9 cellular contexts compared by ENCODE assay signal in genomic region chr19:45973564-45974338, GRCh38. TPM values are rescaled to one million over a fixed set of nuclear protein-coding genes. Genes with fewer than 3 reads are reported as not detected.
DNase-seq lines count a peak whose midpoint lies in the region; ATAC-seq and TF ChIP-seq lines count a peak whose summit lies in the region.
"Had no signal": no experiment of that assay in that cellular context is flagged by ENCODE, and none has a peak within 500 bp of the region (broad histone marks: within the 10 kb centered on the region; RNA-seq: fewer than 3 reads in every experiment).

Gene NOVA2 (minus strand): TSS chr19:45973865. CDS start chr19:45973351, 514 bp downstream.

- H4K20me1 ChIP-seq in Karpas-422 (ENCODE audit: insufficient read depth, low read depth, low read length): no peaks in the 10 kb centered on the region

- POLR2A ChIA-PET in CD8-positive, alpha-beta memory T cell (lab: Charles Lee): no interaction called here

- H3K9me3 Mint-ChIP-seq in CD8-positive, alpha-beta memory T cell: no peaks in the 10 kb centered on the region

- no peaks in the 10 kb centered on the region for H3K36me3 ChIP-seq in CD8-positive, alpha-beta memory T cell (ENCODE audit: insufficient read depth, low read length)
- H3K36me3 ChIP-seq in Karpas-422 (ENCODE audit: insufficient read depth, low read length) (no peaks in the 10 kb centered on the region), left lung (no peaks in the 10 kb centered on the region)

- H3K9me3 ChIP-seq in CD8-positive, alpha-beta memory T cell (ENCODE audit: low read length): no peaks in the 10 kb centered on the region
- H3K9me3 ChIP-seq in Karpas-422 (ENCODE audit: low read length): no peaks in the 10 kb centered on the region
- no peaks in the 10 kb centered on the region for H3K9me3 ChIP-seq in left lung

- TF ChIP-seq CTCF in coronary artery (IDR thresholded peaks at IDR 0.05) (no peak), left lung (IDR thresholded peaks at IDR 0.05) (no peak)

- H3K4me3 ChIP-seq in CD8-positive, alpha-beta memory T cell (ENCODE audit: low read length): no peak within 1 kb of the TSS
- H3K4me3 ChIP-seq in Karpas-422 (ENCODE audit: low read length) (peak within 1 kb of the TSS; percentile 43; the same call in 1 of the 2 replicates), coronary artery (peak within 1 kb of the TSS; percentile 66), left lung (peak within 1 kb of the TSS in 1 of 2 donors; percentile 46)

- ATAC-seq in left lung (peak; percentile 71), HG02884 (IDR thresholded peaks at IDR 0.05; ENCODE audit: unreplicated experiment) (no peak)
- ATAC-seq: left colon had no signal

- H3K27me3 Mint-ChIP-seq in CD8-positive, alpha-beta memory T cell: peaks cover 63 to 64% of the 10 kb centered on the region in 2 donors

- H3K79me2 ChIP-seq in Karpas-422 (ENCODE audit: low read length): no peaks in the 10 kb centered on the region

- H3K4me3 Mint-ChIP-seq in CD8-positive, alpha-beta memory T cell: peak within 1 kb of the TSS in 5 of 7 donors; percentile 9 to 67 (median 60)

- no peaks in the 10 kb centered on the region for H3K9me2 ChIP-seq in Karpas-422 (replicated peaks; ENCODE audit: insufficient read depth, low read length)

- intact Hi-C loops in left lung (cut with DNase I): no loop called here

- H3K36me3 Mint-ChIP-seq in CD8-positive, alpha-beta memory T cell: peaks cover 0 to 12% (median 0%) of the 10 kb centered on the region in 3 donors

- H3K4me1 ChIP-seq in CD8-positive, alpha-beta memory T cell (ENCODE audit: insufficient read depth, low read length): peaks cover 16% of the 10 kb centered on the region
- peaks cover 7% of the 10 kb centered on the region for H3K4me1 ChIP-seq in Karpas-422 (ENCODE audit: low read length)
- H3K4me1 ChIP-seq in left lung: peaks cover 0 to 10% of the 10 kb centered on the region in 2 donors

- no peak within 1 kb of the TSS for H2AFZ ChIP-seq in Karpas-422 (ENCODE audit: low read length)

- no peak within 1 kb of the TSS for H3K27ac Mint-ChIP-seq in CD8-positive, alpha-beta memory T cell

- CTCF ChIA-PET in CD8-positive, alpha-beta memory T cell (lab: Charles Lee): no interaction called here

- peak in 1 of 5 donors; percentile 12 for DNase-seq in CD8-positive, alpha-beta memory T cell
- DNase-seq in Karpas-422: peak; percentile 90
- DNase-seq in SK-N-DZ (ENCODE audit: low spot score): peak; percentile 83
- DNase-seq in coronary artery (ENCODE audit: low spot score): no peak
- DNase-seq in left lung: peak; percentile 48 to 80
- peak; percentile 25 to 48 for DNase-seq in stimulated activated CD8-positive, alpha-beta memory T cell treated with anti-CD3 and anti-CD28 coated beads, Interleukin-15, amount 100 ng/mL, for 48 hours (ENCODE audit: low read depth in 2 of 2)
- DNase-seq in effector CD4-positive, alpha-beta T cell: no peak

- peak within 1 kb of the TSS; percentile 32 for H3K4me2 ChIP-seq in Karpas-422 (ENCODE audit: low read depth, low read length, poor library complexity, severe bottlenecking)

- H3K4me1 Mint-ChIP-seq in CD8-positive, alpha-beta memory T cell: peaks cover 12 to 18% (median 14%) of the 10 kb centered on the region in 3 donors

- H3K9ac ChIP-seq in Karpas-422 (ENCODE audit: low read length): peak within 1 kb of the TSS; percentile 54

- no peak within 1 kb of the TSS for H3K27ac ChIP-seq in CD8-positive, alpha-beta memory T cell (ENCODE audit: low read depth, low read length)
- H3K27ac ChIP-seq in Karpas-422 (ENCODE audit: low read length) (no peak within 1 kb of the TSS), coronary artery (peak within 1 kb of the TSS in 1 of 2 donors; percentile 75), left lung (peak within 1 kb of the TSS; percentile 15 to 50)

- peaks cover 50% of the 10 kb centered on the region for H3K27me3 ChIP-seq in CD8-positive, alpha-beta memory T cell (ENCODE audit: insufficient read depth, low read length, poor library complexity, severe bottlenecking)
- H3K27me3 ChIP-seq in Karpas-422 (ENCODE audit: low read length) (no peaks in the 10 kb centered on the region), left lung (peaks cover 37 to 84% of the 10 kb centered on the region in 2 donors)

RNA-seq across cellular contexts. Expression of gene NOVA2, which starts in this region (rescaled TPM):
- not detected for total RNA-seq in CD8-positive, alpha-beta memory T cell
- polyA plus RNA-seq in CD8-positive, alpha-beta memory T cell: not detected
- total RNA-seq in Karpas-422 (2014; rRNA removed; shearing (Covaris generic); ENCODE audit: low replicate concordance): 0.07 TPM in 1 of 2 replicates, not detected in the other
- 2.9 and 3.0 TPM in 2 replicates for polyA plus RNA-seq in SK-N-DZ (2014; cell fraction: cytosol; rRNA removed)
- polyA plus RNA-seq in SK-N-DZ (2014; cell fraction: nucleus; rRNA removed): 1.1 and 3.3 TPM in 2 replicates
- total RNA-seq in left lung: 10 to 100 TPM in 1 of 2 donors, 1 to 10 TPM in 1; 6.4 to 12.6 TPM

Comparison
In these comparisons a context has a peak if more than half of its experiments do, and no peak if none do; other contexts are left out.
1. Peak in DNase-seq, H3K4me3 ChIP-seq, H3K9ac ChIP-seq and H3K4me2 ChIP-seq in Karpas-422; RNA of the gene not detected or under 1 TPM.
2. DNase-seq: peak in SK-N-DZ (single experiment), left lung (2 of 2) and stimulated activated CD8-positive, alpha-beta memory T cell treated with anti-CD3 and anti-CD28 coated beads, Interleukin-15, amount 100 ng/mL, for 48 hours (2 of 2); none in coronary artery (single experiment) and effector CD4-positive, alpha-beta T cell (single experiment).
3. H3K27ac ChIP-seq: peak in left lung (2 of 2); none in CD8-positive, alpha-beta memory T cell (single experiment) and Karpas-422 (single experiment).